14 cellular contexts compared by ENCODE assay signal in genomic region chr16:48911700-48912099, GRCh38.
DNase-seq lines count a peak whose midpoint lies in the region; ATAC-seq and TF ChIP-seq lines count a peak whose summit lies in the region.
"Had no signal": no experiment of that assay in that cellular context is flagged by ENCODE, and none has a peak within 500 bp of the region (broad histone marks: within the 10 kb centered on the region; RNA-seq: fewer than 3 reads in every experiment).

No MANE protein-coding gene starts in this region.

- no peaks in the 10 kb centered on the region for H3K36me3 ChIP-seq in GM06990 (ENCODE audit: control insufficient read depth, insufficient read depth, low read length)
- H3K36me3 ChIP-seq: cardiac muscle cell had no signal

- no peak for ATAC-seq in GM21367 (IDR thresholded peaks at IDR 0.05; ENCODE audit: unreplicated experiment)

- H3K27me3 ChIP-seq in GM06990 (replicated peaks; ENCODE audit: control insufficient read depth, insufficient read depth, low read length), result no peaks in the 10 kb centered on the region

- TF ChIP-seq CTCF in AG09309 (IDR thresholded peaks at IDR 0.05; ENCODE audit: control insufficient read depth, insufficient read depth, low read depth, low read length, missing control alignments) (peak; percentile 23), GM06990 (IDR thresholded peaks at IDR 0.05; ENCODE audit: insufficient read depth, low read length, poor library complexity, severe bottlenecking) (peak; percentile 26)

- no peak overlapping the region for H3K27ac ChIP-seq in substantia nigra (ENCODE audit: low read depth, low read length, poor library complexity, severe bottlenecking)
- H3K27ac ChIP-seq: cardiac muscle cell had no signal

- DNase-seq in AG09309 (ENCODE audit: low read depth), result no peak
- DNase-seq in GM06990 (ENCODE audit: extremely low read depth, insufficient read length), result no peak
- DNase-seq in NCI-H748 treated with DMSO at 0.1 percent for 48 hours (lab: John Stamatoyannopoulos, UW), result peak; percentile 2
- peak; percentile 1 for DNase-seq in glomerular visceral epithelial cell (ENCODE audit: extremely low spot score)
- no peak for DNase-seq in NCI-H146 (lab: John Stamatoyannopoulos, UW)
- DNase-seq in substantia nigra (lab: John Stamatoyannopoulos, UW), result no peak
- DNase-seq in RKO (ENCODE audit: low spot score), result no peak
- DNase-seq: activated naive CD4-positive, alpha-beta T cell treated with anti-CD3 and anti-CD28 coated beads, Interleukin-2, amount 50 U/mL, for 16 hours; hippocampal formation; Kasumi-1; NCI-H446 treated with DMSO at 0.1 percent for 48 hours had no signal

- H3K4me3 ChIP-seq in AG09309 (ENCODE audit: control insufficient read depth, low read depth, low read length), result no peak overlapping the region
- H3K4me3 ChIP-seq in GM06990 (replicated peaks; ENCODE audit: low read depth, low read length), result no peak overlapping the region
- H3K4me3 ChIP-seq: cardiac muscle cell, lung had no signal

Comparison
In these comparisons a context has a peak if more than half of its experiments do, and no peak if none do; other contexts are left out.
1. DNase-seq: peak in NCI-H748 treated with DMSO at 0.1 percent for 48 hours (single experiment) and glomerular visceral epithelial cell (single experiment); none in AG09309 (single experiment), GM06990 (single experiment), NCI-H146 (single experiment), substantia nigra (0 of 49) and RKO (single experiment).